ENCODE assay signal across 11 cellular contexts in the genomic region with DNA sequence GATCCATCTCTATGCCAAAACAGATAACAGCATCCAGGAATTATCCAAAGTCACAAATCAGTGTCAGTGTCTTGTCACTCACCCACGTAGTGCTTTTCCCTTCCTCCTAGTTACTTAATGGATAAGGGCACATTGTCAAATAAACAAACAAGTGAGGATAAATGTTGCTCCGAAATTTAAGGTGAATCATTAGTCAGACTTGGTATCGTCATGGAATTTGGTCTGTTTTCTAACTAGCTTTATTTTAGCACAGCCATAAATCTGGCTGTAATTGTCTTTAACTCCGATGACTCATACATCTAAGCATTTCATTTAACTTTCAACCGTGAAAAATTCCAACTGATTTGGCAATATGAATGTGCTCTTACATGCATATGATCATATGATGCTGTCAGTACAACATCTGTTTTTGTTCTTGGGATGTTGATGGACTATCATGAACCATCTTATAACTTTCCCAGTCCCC.
A peak's percentile ranks its signal among the peaks of the same experiment; 100 is the strongest.
DNase-seq lines count a peak whose midpoint lies in the region; ATAC-seq and TF ChIP-seq lines count a peak whose summit lies in the region.
"Had no signal": no experiment of that assay in that cellular context is flagged by ENCODE, and none has a peak within 500 bp of the region (broad histone marks: within the 10 kb centered on the region; RNA-seq: fewer than 3 reads in every experiment).

No MANE protein-coding gene starts in this region.

- peak overlapping the region; percentile 88 for H3K27ac ChIP-seq in RWPE1

- no peak for TF ChIP-seq CTCF in RWPE1 (conservative IDR thresholded peaks at IDR 0.05; ENCODE audit: low read depth)
- no peak for TF ChIP-seq CTCF in retinal pigment epithelial cell (conservative IDR thresholded peaks at IDR 0.05; ENCODE audit: low read depth, low read length)

- H3K4me1 Mint-ChIP-seq in natural killer cell treated with Interleukin-12 subunit alpha and Interleukin-12 subunit beta and Interleukin-15 and Interleukin-18, amount 100 ng/mL, for 72 hours (ENCODE audit: low read depth in 2 of 2), result no peaks in the 10 kb centered on the region
- H3K4me1 Mint-ChIP-seq: naive B cell had no signal

- no peaks in the 10 kb centered on the region for H3K9me3 Mint-ChIP-seq in natural killer cell treated with Interleukin-12 subunit alpha and Interleukin-12 subunit beta and Interleukin-15 and Interleukin-18, amount 100 ng/mL, for 72 hours
- H3K9me3 Mint-ChIP-seq: naive B cell had no signal

- peak overlapping the region; percentile 18 for H3K4me3 ChIP-seq in retinal pigment epithelial cell (ENCODE audit: low read length)

- POLR2A ChIA-PET in RWPE1 (lab: Yijun Ruan, JAX; ENCODE audit: low non-redundant PET), result no interaction called here

- H3K36me3 Mint-ChIP-seq in natural killer cell treated with Interleukin-12 subunit alpha and Interleukin-12 subunit beta and Interleukin-15 and Interleukin-18, amount 100 ng/mL, for 72 hours, result no peaks in the 10 kb centered on the region
- H3K36me3 Mint-ChIP-seq: naive B cell had no signal

- no peak overlapping the region for H3K4me3 Mint-ChIP-seq in natural killer cell treated with Interleukin-12 subunit alpha and Interleukin-12 subunit beta and Interleukin-15 and Interleukin-18, amount 100 ng/mL, for 72 hours
- H3K4me3 Mint-ChIP-seq: naive B cell had no signal

- H3K27ac Mint-ChIP-seq in natural killer cell treated with Interleukin-12 subunit alpha and Interleukin-12 subunit beta and Interleukin-15 and Interleukin-18, amount 100 ng/mL, for 72 hours, result no peak overlapping the region
- H3K27ac Mint-ChIP-seq: naive B cell had no signal

- CTCF ChIA-PET in RWPE1 (lab: Yijun Ruan, JAX), result no interaction called here

- peaks cover 0 to 7% of the 10 kb centered on the region in 2 donors for H3K27me3 Mint-ChIP-seq in natural killer cell treated with Interleukin-12 subunit alpha and Interleukin-12 subunit beta and Interleukin-15 and Interleukin-18, amount 100 ng/mL, for 72 hours
- H3K27me3 Mint-ChIP-seq: naive B cell had no signal

- ATAC-seq in HG03571 (IDR thresholded peaks at IDR 0.05; ENCODE audit: unreplicated experiment) (no peak), GM21390 (IDR thresholded peaks at IDR 0.05; ENCODE audit: unreplicated experiment) (no peak)
- no peak for ATAC-seq in natural killer cell treated with Interleukin-12 subunit alpha and Interleukin-12 subunit beta and Interleukin-15 and Interleukin-18, amount 100 ng/mL, for 72 hours

- DNase-seq in GM04504 (ENCODE audit: low read depth) (peak; percentile 94), RWPE1 (ENCODE audit: low spot score) (peak; percentile 82), fibroblast of peridontal ligament (ENCODE audit: extremely low read depth) (peak; percentile 100), retinal pigment epithelial cell (ENCODE audit: low read depth) (peak; percentile 92), KG1 (lab: John Stamatoyannopoulos, UW) (no peak)
- DNase-seq in natural killer cell treated with Interleukin-12 subunit alpha and Interleukin-12 subunit beta and Interleukin-15 and Interleukin-18, amount 100 ng/mL, for 72 hours (ENCODE audit: low spot score), result no peak
- DNase-seq: activated T-cell treated with anti-CD3 and anti-CD28 coated beads for 4 hours, MM.1S, naive B cell had no signal

Comparison
In these comparisons a context has a peak if more than half of its experiments do, and no peak if none do; other contexts are left out.
1. DNase-seq: peak in GM04504 (single experiment), RWPE1 (single experiment), fibroblast of peridontal ligament (single experiment) and retinal pigment epithelial cell (single experiment); none in natural killer cell treated with Interleukin-12 subunit alpha and Interleukin-12 subunit beta and Interleukin-15 and Interleukin-18, amount 100 ng/mL, for 72 hours (single experiment) and KG1 (single experiment).